Comparison of ENCODE assay signal across 8 cellular contexts in the genomic region with DNA sequence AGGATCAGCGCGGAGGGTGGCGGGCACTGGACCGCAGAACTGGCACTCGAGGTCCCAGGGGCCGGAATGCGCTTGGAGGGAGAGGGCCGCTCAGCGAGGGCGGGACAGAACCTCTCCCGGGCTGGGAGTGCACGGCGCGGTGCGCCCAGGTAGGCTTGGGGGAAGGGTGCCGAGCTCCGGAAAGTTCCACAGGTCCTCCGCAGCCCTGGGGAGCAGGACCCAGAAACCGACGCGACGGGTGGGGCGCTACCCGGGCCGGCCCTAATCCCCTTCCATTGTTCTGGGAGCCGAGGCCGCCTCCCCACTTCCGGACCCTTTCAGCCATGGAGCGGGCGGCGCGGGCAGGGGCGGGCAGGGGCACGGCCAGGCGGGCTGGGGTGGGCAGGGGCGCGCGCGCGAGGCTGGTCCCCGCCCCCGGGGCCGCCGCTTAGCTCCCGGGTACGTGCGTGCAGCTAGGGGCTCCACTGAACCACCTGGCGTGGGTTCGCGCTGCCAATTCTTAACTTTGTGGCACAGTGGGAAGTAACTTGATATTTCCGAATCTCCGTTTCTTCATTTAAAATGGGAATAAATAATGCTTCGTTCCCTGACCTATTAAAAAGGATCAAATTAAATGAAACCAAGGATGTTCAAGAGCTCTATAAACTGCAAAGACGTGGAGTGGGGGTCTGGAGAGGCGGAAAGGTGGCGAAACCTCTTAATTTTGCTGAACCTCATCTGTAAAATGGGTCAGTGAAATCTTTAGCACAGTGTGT. TPM values are rescaled to one million over a fixed set of nuclear protein-coding genes. Genes with fewer than 3 reads are reported as not detected.
A peak's percentile ranks its signal among the peaks of the same experiment; 100 is the strongest.
DNase-seq lines count a peak whose midpoint lies in the region; ATAC-seq and TF ChIP-seq lines count a peak whose summit lies in the region.

No MANE protein-coding gene starts in this region.

- H3K4me3 Mint-ChIP-seq in immature natural killer cell: peak overlapping the region; percentile 63 to 91 (median 85)

- H3K36me3 Mint-ChIP-seq in immature natural killer cell: peaks cover 0 to 20% (median 3%) of the 10 kb centered on the region in 3 donors

- in situ Hi-C loops in astrocyte of the cerebellum (cut with HindIII; ENCODE audit: low sequenced_read_pairs): loop anchor here (25.0 kb wide), 1 partner anchor 498 kb away; a partner anchor contains a TSS

- H3K27me3 Mint-ChIP-seq in immature natural killer cell (ENCODE audit: low read depth in 3 of 3): peaks cover 3 to 10% (median 5%) of the 10 kb centered on the region in 3 donors

- DNase-seq in NCI-H345 (lab: John Stamatoyannopoulos, UW) (peak; percentile 27), NCI-H345 treated with DMSO at 0.1 percent for 48 hours (lab: John Stamatoyannopoulos, UW; ENCODE audit: unreplicated experiment) (no peak), astrocyte of the cerebellum (ENCODE audit: low read depth) (no peak), immature natural killer cell (peak in 1 of 3 donors; percentile 16), GM03348 (ENCODE audit: low spot score) (no peak), SW 1271 (lab: John Stamatoyannopoulos, UW) (no peak)
- no peak for DNase-seq in stimulated activated naive CD8-positive, alpha-beta T cell treated with anti-CD3 and anti-CD28 coated beads, Interleukin-15, Interleukin-2, amounts not matched to agents 100 U/mL and 50 U/mL, for 24 hours

- peak overlapping the region; percentile 19 for H3K4me3 ChIP-seq in astrocyte of the cerebellum (ENCODE audit: low read depth, low read length)

- H3K9me3 Mint-ChIP-seq in immature natural killer cell: no peaks in the 10 kb centered on the region

- no peak for TF ChIP-seq CTCF in astrocyte of the cerebellum (IDR thresholded peaks at IDR 0.05; ENCODE audit: low read depth, low read length, missing control alignments)

- peak; percentile 20 for ATAC-seq in stimulated activated naive CD8-positive, alpha-beta T cell treated with anti-CD3 and anti-CD28 coated beads, Interleukin-15, Interleukin-2, amounts not matched to agents 100 U/mL and 50 U/mL, for 24 hours
- ATAC-seq in HG02571 (IDR thresholded peaks at IDR 0.05; ENCODE audit: unreplicated experiment): no peak

- peaks cover 21 to 60% of the 10 kb centered on the region in 2 donors for H3K4me1 Mint-ChIP-seq in immature natural killer cell

- H3K27ac Mint-ChIP-seq in immature natural killer cell: peak overlapping the region in 3 of 6 donors; percentile 21 to 85 (median 36)

RNA-seq across cellular contexts. Expression of a gene that starts 20.7 kb away (rescaled TPM):
- 10 to 100 TPM; 10.9 to 26.8 (median 21.1) TPM for polyA plus RNA-seq in immature natural killer cell

RNA-seq across cellular contexts. Expression of a gene that starts 53.9 kb away (rescaled TPM):
- 100 to 1,000 TPM in 1 of 3 donors, 10 to 100 TPM in 2; 55.4 to 126 (median 58.4) TPM for polyA plus RNA-seq in immature natural killer cell
